8 cellular contexts compared by ENCODE assay signal in the genomic region with DNA sequence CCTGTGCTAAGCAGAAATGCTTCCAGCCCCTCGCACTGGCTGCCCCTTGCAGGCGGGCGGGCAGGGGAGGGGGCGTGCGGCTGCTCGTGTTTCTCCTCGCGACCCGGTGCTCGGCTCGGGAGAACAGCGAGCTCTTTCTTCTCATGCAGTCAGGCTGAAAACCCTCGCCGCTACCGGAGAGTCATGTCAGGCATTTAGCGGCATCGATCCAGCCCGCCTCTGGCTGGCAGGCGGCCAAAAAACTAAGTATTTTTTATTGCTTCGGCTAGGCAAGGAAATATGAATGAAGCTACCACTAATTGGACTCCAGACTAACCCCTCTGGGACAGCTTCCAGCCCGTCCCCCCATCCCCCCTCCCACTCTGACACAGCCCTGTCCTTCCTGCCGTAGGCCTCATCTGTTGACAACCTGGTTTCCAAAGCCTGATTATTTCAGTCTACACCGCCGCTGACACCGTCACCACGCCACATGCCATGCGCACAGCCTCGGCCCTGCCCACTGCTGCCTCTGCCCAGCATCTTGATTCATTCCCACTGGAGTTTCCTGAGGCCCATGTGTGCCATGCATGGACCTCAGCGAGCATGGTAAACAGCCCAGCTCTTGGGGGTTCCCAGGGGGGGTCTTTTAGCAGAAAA. TPM values are rescaled to one million over a fixed set of nuclear protein-coding genes. Genes with fewer than 3 reads are reported as not detected.
DNase-seq lines count a peak whose midpoint lies in the region; ATAC-seq, FAIRE-seq and TF ChIP-seq lines count a peak whose summit lies in the region.

No MANE protein-coding gene starts in this region.

- no peaks in the 10 kb centered on the region for H3K79me2 ChIP-seq in endothelial cell of umbilical vein (ENCODE audit: control insufficient read depth, insufficient read depth, low read length)

- H3K36me3 Mint-ChIP-seq in nephron progenitor cell (ENCODE audit: low read depth) = peaks cover 56% of the 10 kb centered on the region

- no peak overlapping the region for H2AFZ ChIP-seq in endothelial cell of umbilical vein (ENCODE audit: low read depth, low read length)

- POLR2A ChIA-PET in endothelial cell of umbilical vein (lab: Charles Lee) = interaction anchor here (0.7 kb wide), 1 partner anchor 34 kb away, joined by 3 read pairs; no protein-coding TSS in a partner anchor

- ATAC-seq in HG02623 (IDR thresholded peaks at IDR 0.05; ENCODE audit: unreplicated experiment) = no peak

- in situ Hi-C loops in Caki2 (cut with HindIII; ENCODE audit: low pct_unique_long_range_greater_than_20kb, low sequenced_read_pairs) (no loop called here), ACHN (cut with HindIII; ENCODE audit: low pct_ligation_motif_present, low pct_unique_long_range_greater_than_20kb, low sequenced_read_pairs) (no loop called here)

- no peaks in the 10 kb centered on the region for H3K9me3 ChIP-seq in endothelial cell of umbilical vein (replicated peaks; ENCODE audit: control insufficient read depth, insufficient read depth, low read length)

- FAIRE-seq in endothelial cell of umbilical vein (lab: Jason Lieb, UNC) = no peak

- no peak for TF ChIP-seq POLR2A in endothelial cell of umbilical vein (IDR thresholded peaks at IDR 0.05; ENCODE audit: low read depth, low read length)

- peaks cover 6% of the 10 kb centered on the region for H3K4me1 ChIP-seq in endothelial cell of umbilical vein (ENCODE audit: control insufficient read depth, extremely low read depth, insufficient read depth, low read length)

- DNase-seq in Caki2 (ENCODE audit: low read depth) (peak; percentile 18), NCI-H345 (lab: John Stamatoyannopoulos, UW) (peak; percentile 94), endothelial cell of umbilical vein (ENCODE audit: low read depth, low spot score) (peak; percentile 60), nephron progenitor cell (peak; percentile 62), ACHN (no peak)
- DNase-seq in activated naive CD4-positive, alpha-beta T cell treated with Interleukin-2 at 50 U/mL for 16 hours = no peak
- no peak for DNase-seq in activated CD4-positive, alpha-beta T cell treated with anti-CD3 and anti-CD28 coated beads for 48 hours

- no peaks in the 10 kb centered on the region for H3K27me3 Mint-ChIP-seq in nephron progenitor cell (ENCODE audit: low read depth, poor library complexity)

- H3K9ac ChIP-seq in endothelial cell of umbilical vein (replicated peaks; ENCODE audit: extremely low read depth, insufficient read depth, low read length) = no peak overlapping the region

- no peak overlapping the region for H3K4me2 ChIP-seq in endothelial cell of umbilical vein (ENCODE audit: insufficient read depth, low read length)

- CTCF ChIA-PET in endothelial cell of umbilical vein (lab: Charles Lee) = interaction anchor here (1.0 to 1.2 kb wide), 2 partner anchors 39 to 301 kb away, joined by 4 to 5 read pairs; no protein-coding TSS in a partner anchor

- dilution Hi-C loops in endothelial cell of umbilical vein (cut with MboI; ENCODE audit: extremely low pct_ligation_motif_present, low sequenced_read_pairs) = no loop called here

- no peaks in the 10 kb centered on the region for H3K9me3 Mint-ChIP-seq in nephron progenitor cell

- no peak overlapping the region for H3K27ac ChIP-seq in endothelial cell of umbilical vein (ENCODE audit: insufficient read depth, low read depth, low read length)

- no peaks in the 10 kb centered on the region for H3K9me1 ChIP-seq in endothelial cell of umbilical vein (replicated peaks; ENCODE audit: control insufficient read depth, extremely low read depth, insufficient read depth, low read length)

- H3K4me3 ChIP-seq in endothelial cell of umbilical vein (replicated peaks in 1 of 3; ENCODE audit: insufficient read depth in 1 of 3, low read depth in 1 of 3, low read length in 3 of 3) = no peak overlapping the region

- peaks cover 16 to 68% of the 10 kb centered on the region in 2 experiments for H3K36me3 ChIP-seq in endothelial cell of umbilical vein (ENCODE audit: control insufficient read depth in 2 of 2, extremely low read depth in 1 of 2, insufficient read depth in 2 of 2, low read length in 2 of 2)

- no peak overlapping the region for H3K27ac Mint-ChIP-seq in nephron progenitor cell

- H3K4me3 Mint-ChIP-seq in nephron progenitor cell = no peak overlapping the region

- no TSS peak for BruUV-seq in endothelial cell of umbilical vein (replicated peaks; lab: Mats Ljungman, UMichigan)

- peaks cover 78% of the 10 kb centered on the region for H3K4me1 Mint-ChIP-seq in nephron progenitor cell

- no peaks in the 10 kb centered on the region for H3K27me3 ChIP-seq in endothelial cell of umbilical vein (ENCODE audit: control insufficient read depth in 2 of 2, insufficient read depth in 2 of 2, low read length in 2 of 2)

- TF ChIP-seq CTCF in endothelial cell of umbilical vein (IDR thresholded peaks at IDR 0.05; ENCODE audit: extremely low read depth in 1 of 2, insufficient read depth in 1 of 2, low read depth in 1 of 2, low read length in 2 of 2) (no peak), nephron progenitor cell (IDR thresholded peaks at IDR 0.05) (no peak)

- H4K20me1 ChIP-seq in endothelial cell of umbilical vein (replicated peaks; ENCODE audit: control insufficient read depth, extremely low read depth, insufficient read depth, low read length) = no peaks in the 10 kb centered on the region

- intact Hi-C loops in endothelial cell of umbilical vein (cut with micrococcal nuclease) = loop anchor here (1.0 kb wide), 1 partner anchor 33 kb away; no protein-coding TSS in a partner anchor

TF ChIP-seq in endothelial cell of umbilical vein, 7 proteins besides CTCF, POLR2A, EP300 and RAD21:
- TF ChIP-seq GATA2 (IDR thresholded peaks at IDR 0.05; ENCODE audit: insufficient read depth, insufficient read length, low read depth, low read length) (no peak), MYC (IDR thresholded peaks at IDR 0.05; ENCODE audit: low read depth, low read length) (no peak)
- TF ChIP-seq, protein P1, sequence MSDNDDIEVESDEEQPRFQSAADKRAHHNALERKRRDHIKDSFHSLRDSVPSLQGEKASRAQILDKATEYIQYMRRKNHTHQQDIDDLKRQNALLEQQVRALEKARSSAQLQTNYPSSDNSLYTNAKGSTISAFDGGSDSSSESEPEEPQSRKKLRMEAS (IDR thresholded peaks at IDR 0.05; ENCODE audit: insufficient read depth, insufficient read length) = no peak

RNA-seq across cellular contexts. Expression of gene TLE3, which starts 35.3 kb away (rescaled TPM):
- 24.5 and 41.6 TPM in 2 replicates for total RNA-seq in Caki2 (2014; rRNA removed; shearing (Covaris generic); ENCODE audit: low replicate concordance)
- total RNA-seq in endothelial cell of umbilical vein = 53.8 and 56.9 TPM in 2 replicates
- 40.5 TPM in 2 replicates for polyA plus RNA-seq in endothelial cell of umbilical vein
- polyA plus RNA-seq in endothelial cell of umbilical vein (2011; cell fraction: cytosol; rRNA removed) = 25.4 and 32.3 TPM in 2 replicates
- polyA plus RNA-seq in endothelial cell of umbilical vein (2011; cell fraction: nucleus; rRNA removed) = 76.5 and 80.5 TPM in 2 replicates
- polyA plus RNA-seq in endothelial cell of umbilical vein (2012) = 37.2 and 57.4 TPM in 2 replicates
- 74.4 and 77.7 TPM in 2 replicates for polyA minus RNA-seq in endothelial cell of umbilical vein
- polyA minus RNA-seq in endothelial cell of umbilical vein (2011; cell fraction: cytosol; rRNA and poly(A)+ RNA removed) = 114 TPM
- 63.4 and 82.0 TPM in 2 replicates for polyA minus RNA-seq in endothelial cell of umbilical vein (2011; cell fraction: nucleus; rRNA and poly(A)+ RNA removed)

Comparison
In these comparisons a context has a peak if more than half of its experiments do, and no peak if none do; other contexts are left out.
1. DNase-seq: peak in Caki2 (single experiment), NCI-H345 (single experiment), endothelial cell of umbilical vein (single experiment) and nephron progenitor cell (single experiment); none in activated naive CD4-positive, alpha-beta T cell treated with Interleukin-2 at 50 U/mL for 16 hours (single experiment), activated CD4-positive, alpha-beta T cell treated with anti-CD3 and anti-CD28 coated beads for 48 hours (single experiment) and ACHN (single experiment).